Comparison of ENCODE assay signal across 10 cellular contexts in genomic region chr6:155770856-155771255, GRCh38.
"Had no signal": no experiment of that assay in that cellular context is flagged by ENCODE, and none has a peak within 500 bp of the region (broad histone marks: within the 10 kb centered on the region; RNA-seq: fewer than 3 reads in every experiment).

No MANE protein-coding gene starts in this region.

- H3K4me2 ChIP-seq: GM23338, KMS-11 had no signal

- ATAC-seq: GM23338 had no signal

- H2AFZ ChIP-seq: GM23338 had no signal

- FAIRE-seq: H1, H54 had no signal

- H3K9ac ChIP-seq: KMS-11 had no signal

- DNase-seq: H9, HCEC 1CT, HFFc6, IMR-90, KBM-7 had no signal

- H3K27ac ChIP-seq: HL-60, KMS-11 had no signal

- H3K4me3 ChIP-seq: GM23338 had no signal
